In the genomic region with DNA sequence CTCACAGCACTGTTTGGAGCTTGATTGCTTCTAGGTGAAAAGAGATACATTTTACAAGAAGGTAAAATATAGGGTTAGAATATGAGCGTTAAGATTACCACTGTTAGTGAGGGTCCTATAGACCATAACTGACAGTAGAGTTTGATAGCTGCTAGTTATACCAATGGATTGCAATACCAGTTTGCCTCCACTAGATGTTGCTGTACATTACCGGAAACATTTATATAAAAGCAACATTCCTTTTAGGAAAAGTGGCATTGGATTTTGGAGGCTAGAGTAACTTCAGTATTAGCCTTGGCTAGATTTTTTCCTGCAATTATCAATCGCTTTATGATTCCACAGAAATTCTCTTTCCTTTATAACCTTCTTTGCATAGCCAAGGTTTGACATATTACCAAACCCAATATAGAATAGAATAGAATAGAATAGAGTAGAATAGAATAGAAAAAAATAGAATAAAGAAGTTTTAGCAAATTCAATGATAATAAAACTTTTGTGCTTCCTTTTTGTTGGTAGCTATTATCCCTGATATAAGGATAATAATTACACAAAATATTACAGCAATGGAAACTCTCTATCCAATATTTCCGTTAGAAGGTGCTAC, we compare ENCODE assay signal across 8 cellular contexts.
A peak's percentile ranks its signal among the peaks of the same experiment; 100 is the strongest.
DNase-seq lines count a peak whose midpoint lies in the region; ATAC-seq and TF ChIP-seq lines count a peak whose summit lies in the region.

No MANE protein-coding gene starts in this region.

- DNase-seq in AML-193 (lab: John Stamatoyannopoulos, UW) (peak; percentile 28), NCI-H1105 treated with DMSO at 0.1 percent for 48 hours (lab: John Stamatoyannopoulos, UW) (peak; percentile 57), ascending aorta (ENCODE audit: low spot score in 2 of 2) (no peak), medulla oblongata (ENCODE audit: extremely low spot score) (peak; percentile 67), foreskin melanocyte (no peak)
- no peak for DNase-seq in activated naive CD4-positive, alpha-beta T cell treated with anti-CD3 and anti-CD28 coated beads, Interleukin-2, amount 50 U/mL, for 16 hours
- no peak for DNase-seq in activated CD4-positive, alpha-beta T cell treated with anti-CD3 and anti-CD28 coated beads for 4 hours

- H3K9me3 ChIP-seq in ascending aorta: peaks cover 9 to 12% of the 10 kb centered on the region in 2 donors

- peak; percentile 43 to 77 (median 76) for TF ChIP-seq CTCF in ascending aorta (IDR thresholded peaks at IDR 0.05)

- no peak overlapping the region for H3K27ac ChIP-seq in ascending aorta

- H3K4me1 ChIP-seq in ascending aorta: no peaks in the 10 kb centered on the region

- no peaks in the 10 kb centered on the region for H3K36me3 ChIP-seq in ascending aorta

- no peak overlapping the region for H3K4me3 ChIP-seq in ascending aorta

- H3K27me3 ChIP-seq in ascending aorta: no peaks in the 10 kb centered on the region

- peak; percentile 74 for ATAC-seq in GM19395 (IDR thresholded peaks at IDR 0.05; ENCODE audit: unreplicated experiment)

- intact Hi-C loops in ascending aorta (cut with DNase I): loop anchor here (1.0 to 2.0 kb wide), 2 partner anchors 1093 to 1246 kb away; a partner anchor contains a TSS

Comparison
In these comparisons a context has a peak if more than half of its experiments do, and no peak if none do; other contexts are left out.
1. DNase-seq: peak in AML-193 (2 of 2), NCI-H1105 treated with DMSO at 0.1 percent for 48 hours (single experiment) and medulla oblongata (single experiment); none in ascending aorta (0 of 2), foreskin melanocyte (single experiment), activated naive CD4-positive, alpha-beta T cell treated with anti-CD3 and anti-CD28 coated beads, Interleukin-2, amount 50 U/mL, for 16 hours (single experiment) and activated CD4-positive, alpha-beta T cell treated with anti-CD3 and anti-CD28 coated beads for 4 hours (0 of 2).